In the genomic region with DNA sequence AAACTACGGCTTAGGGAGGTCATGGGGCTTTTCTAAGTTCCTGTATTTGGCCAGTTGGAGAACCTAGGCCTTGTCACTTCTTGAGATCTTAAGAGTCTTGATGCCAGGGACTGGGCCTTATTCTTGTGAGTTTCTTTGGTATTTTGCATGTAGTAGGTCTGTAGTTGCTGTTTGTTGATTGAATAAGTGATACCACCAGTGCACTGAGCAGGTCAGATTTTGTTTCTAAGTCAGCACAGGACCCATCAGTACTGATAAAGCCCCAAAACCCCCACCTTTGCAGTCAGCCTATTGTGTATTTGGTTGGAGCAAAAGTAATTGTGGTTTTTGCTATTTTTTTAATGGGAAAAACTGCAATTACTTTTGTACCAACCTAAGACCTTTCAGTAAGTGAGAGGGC, we compare ENCODE assay signal across 21 cellular contexts.
DNase-seq lines count a peak whose midpoint lies in the region; ATAC-seq, FAIRE-seq and TF ChIP-seq lines count a peak whose summit lies in the region.
"Had no signal": no experiment of that assay in that cellular context is flagged by ENCODE, and none has a peak within 500 bp of the region (broad histone marks: within the 10 kb centered on the region; RNA-seq: fewer than 3 reads in every experiment).

No MANE protein-coding gene starts in this region.

- no peaks in the 10 kb centered on the region for H3K36me3 ChIP-seq in keratinocyte (ENCODE audit: control insufficient read depth in 2 of 2, extremely low read depth in 1 of 2, insufficient read depth in 2 of 2, low read length in 2 of 2)
- H3K36me3 ChIP-seq: colonic mucosa, HAP-1, upper lobe of right lung had no signal

- H3K4me1 Mint-ChIP-seq in activated naive CD4-positive, alpha-beta T cell treated with anti-CD3 and anti-CD28 coated beads, Interleukin-2, amount 50 U/mL, for 24 hours = peaks cover 31% of the 10 kb centered on the region

- no peak overlapping the region for H3K4me3 ChIP-seq in keratinocyte (ENCODE audit: control insufficient read depth in 2 of 3, extremely low read depth in 1 of 3, insufficient read depth in 2 of 3, low read depth in 1 of 3, low read length in 3 of 3)
- H3K4me3 ChIP-seq: colonic mucosa, HAP-1, lung, upper lobe of right lung had no signal

- peak overlapping the region; percentile 70 for H3K27ac ChIP-seq in keratinocyte (ENCODE audit: control insufficient read depth, insufficient read depth, low read length)
- H3K27ac ChIP-seq: colonic mucosa, upper lobe of right lung had no signal

- peaks cover 3% of the 10 kb centered on the region for H3K36me3 Mint-ChIP-seq in activated naive CD4-positive, alpha-beta T cell treated with anti-CD3 and anti-CD28 coated beads, Interleukin-2, amount 50 U/mL, for 24 hours
- H3K36me3 Mint-ChIP-seq: activated naive CD4-positive, alpha-beta T cell treated with anti-CD3 and anti-CD28 coated beads, Interleukin-2, amount 50 U/mL, for 72 hours; CD4-positive, alpha-beta memory T cell; natural killer cell treated with Interleukin-12 subunit alpha and Interleukin-12 subunit beta and Interleukin-15 and Interleukin-18, amount 100 ng/mL, for 72 hours had no signal

- H3K9ac ChIP-seq in keratinocyte (ENCODE audit: control insufficient read depth, extremely low read depth, insufficient read depth, low read length) = no peak overlapping the region

- no peak overlapping the region for H3K4me3 Mint-ChIP-seq in activated naive CD4-positive, alpha-beta T cell treated with anti-CD3 and anti-CD28 coated beads, Interleukin-2, amount 50 U/mL, for 24 hours
- H3K4me3 Mint-ChIP-seq: natural killer cell treated with Interleukin-12 subunit alpha and Interleukin-12 subunit beta and Interleukin-15 and Interleukin-18, amount 100 ng/mL, for 72 hours; stimulated activated naive CD8-positive, alpha-beta T cell treated with anti-CD3 and anti-CD28 coated beads, Interleukin-15, amount 100 ng/mL, for 72 hours had no signal

- no peaks in the 10 kb centered on the region for H3K9me1 ChIP-seq in keratinocyte (ENCODE audit: control insufficient read depth, extremely low read depth, insufficient read depth, low read length)

- no peak overlapping the region for H2AFZ ChIP-seq in keratinocyte (ENCODE audit: control insufficient read depth, low read length)

- H3K9me3 Mint-ChIP-seq in activated naive CD4-positive, alpha-beta T cell treated with anti-CD3 and anti-CD28 coated beads, Interleukin-2, amount 50 U/mL, for 24 hours = no peaks in the 10 kb centered on the region
- H3K9me3 Mint-ChIP-seq: activated naive CD4-positive, alpha-beta T cell treated with anti-CD3 and anti-CD28 coated beads, Interleukin-2, amount 50 U/mL, for 72 hours; natural killer cell treated with Interleukin-12 subunit alpha and Interleukin-12 subunit beta and Interleukin-15 and Interleukin-18, amount 100 ng/mL, for 72 hours; stimulated activated naive CD8-positive, alpha-beta T cell treated with anti-CD3 and anti-CD28 coated beads, Interleukin-15, amount 100 ng/mL, for 72 hours had no signal

- H3K27ac Mint-ChIP-seq in activated naive CD4-positive, alpha-beta T cell treated with anti-CD3 and anti-CD28 coated beads, Interleukin-2, amount 50 U/mL, for 24 hours = peak overlapping the region; percentile 20
- H3K27ac Mint-ChIP-seq: natural killer cell treated with Interleukin-12 subunit alpha and Interleukin-12 subunit beta and Interleukin-15 and Interleukin-18, amount 100 ng/mL, for 72 hours had no signal

- H3K9me3 ChIP-seq in keratinocyte (ENCODE audit: control insufficient read depth, low read depth, low read length) = no peaks in the 10 kb centered on the region
- H3K9me3 ChIP-seq: colonic mucosa, HAP-1, upper lobe of right lung had no signal

- no peak for ATAC-seq in SK-N-SH treated with all-trans-retinoic acid at 6 μM for 48 hours
- ATAC-seq in HG03571 (IDR thresholded peaks at IDR 0.05; ENCODE audit: unreplicated experiment) = no peak
- ATAC-seq: natural killer cell treated with Interleukin-12 subunit alpha and Interleukin-12 subunit beta and Interleukin-15 and Interleukin-18, amount 100 ng/mL, for 72 hours; stimulated activated naive CD8-positive, alpha-beta T cell treated with anti-CD3 and anti-CD28 coated beads, Interleukin-15, amount 100 ng/mL, for 72 hours had no signal

- TF ChIP-seq CTCF in keratinocyte (optimal IDR thresholded peaks at IDR 0.05 in 1 of 3, IDR thresholded peaks at IDR 0.05 in 1 of 3, conservative IDR thresholded peaks at IDR 0.05 in 1 of 3; ENCODE audit: extremely low read depth in 1 of 3, insufficient read depth in 2 of 3, low read length in 3 of 3) = no peak

- FAIRE-seq in keratinocyte (lab: Jason Lieb, UNC) (no peak), RCC 7860 (lab: Jason Lieb, UNC) (no peak)
- FAIRE-seq: GM12891 had no signal

- no peaks in the 10 kb centered on the region for H4K20me1 ChIP-seq in keratinocyte (ENCODE audit: control insufficient read depth, extremely low read depth, insufficient read depth, low read length)

- H3K27me3 ChIP-seq in keratinocyte (ENCODE audit: control insufficient read depth, extremely low read depth, insufficient read depth, low read length) = no peaks in the 10 kb centered on the region
- H3K27me3 ChIP-seq: colonic mucosa, upper lobe of right lung had no signal

- peaks cover 2% of the 10 kb centered on the region for H3K79me2 ChIP-seq in keratinocyte (ENCODE audit: control insufficient read depth, insufficient read depth, low read length)

- no peak for DNase-seq in activated naive CD4-positive, alpha-beta T cell treated with Interleukin-2 at 50 U/mL for 16 hours
- DNase-seq in keratinocyte (ENCODE audit: low read depth, low spot score) (no peak), NCI-H510A (lab: John Stamatoyannopoulos, UW) (no peak), RCC 7860 (ENCODE audit: low spot score) (no peak)
- no peak for DNase-seq in activated effector memory CD4-positive, alpha-beta T cell treated with Interleukin-2 at 50 U/mL for 16 hours
- DNase-seq: activated CD4-positive, alpha-beta T cell treated with anti-CD3 and anti-CD28 coated beads, Interleukin-2, amount 50 U/mL, for 4 hours; activated T-cell treated with anti-CD3 and anti-CD28 coated beads for 4 hours; CD4-positive, alpha-beta memory T cell; colonic mucosa; NCI-H2029; posterior cingulate gyrus; stimulated activated naive CD8-positive, alpha-beta T cell treated with anti-CD3 and anti-CD28 coated beads, Interleukin-15, amount 100 ng/mL, for 72 hours; upper lobe of right lung had no signal

- dilution Hi-C loops in keratinocyte (cut with MboI; ENCODE audit: extremely low pct_ligation_motif_present, low sequenced_read_pairs) = no loop called here

- H3K27me3 Mint-ChIP-seq in activated naive CD4-positive, alpha-beta T cell treated with anti-CD3 and anti-CD28 coated beads, Interleukin-2, amount 50 U/mL, for 24 hours = no peaks in the 10 kb centered on the region
- H3K27me3 Mint-ChIP-seq: CD4-positive, alpha-beta memory T cell; natural killer cell treated with Interleukin-12 subunit alpha and Interleukin-12 subunit beta and Interleukin-15 and Interleukin-18, amount 100 ng/mL, for 72 hours; stimulated activated naive CD8-positive, alpha-beta T cell treated with anti-CD3 and anti-CD28 coated beads, Interleukin-15, amount 100 ng/mL, for 72 hours had no signal

- peak overlapping the region; percentile 87 for H3K4me2 ChIP-seq in keratinocyte (ENCODE audit: control insufficient read depth, extremely low read depth, insufficient read depth, low read depth, low read length)

- H3K4me1 ChIP-seq in keratinocyte (ENCODE audit: control insufficient read depth, extremely low read depth, insufficient read depth, low read length) = peaks cover 24% of the 10 kb centered on the region
- H3K4me1 ChIP-seq: colonic mucosa had no signal

TF ChIP-seq in SK-N-SH treated with all-trans-retinoic acid at 6 μM for 48 hours, 23 proteins besides CTCF, POLR2A, EP300 and RAD21:
- TF ChIP-seq OSR1 (CRISPR knock-in tag; IDR thresholded peaks at IDR 0.05) (no peak), ZFP30 (CRISPR knock-in tag; IDR thresholded peaks at IDR 0.05) (no peak), ZNF70 (CRISPR knock-in tag; IDR thresholded peaks at IDR 0.05) (no peak), RARB (CRISPR knock-in tag; IDR thresholded peaks at IDR 0.05) (no peak), TOX (CRISPR knock-in tag; IDR thresholded peaks at IDR 0.05; ENCODE audit: borderline replicate concordance) (no peak), ZFP3 (CRISPR knock-in tag; IDR thresholded peaks at IDR 0.05) (0 out of 2 replicates have a peak, but pooled peaks have one; percentile 8), ISL1 (CRISPR knock-in tag; IDR thresholded peaks at IDR 0.05) (no peak)
